In the genomic region with DNA sequence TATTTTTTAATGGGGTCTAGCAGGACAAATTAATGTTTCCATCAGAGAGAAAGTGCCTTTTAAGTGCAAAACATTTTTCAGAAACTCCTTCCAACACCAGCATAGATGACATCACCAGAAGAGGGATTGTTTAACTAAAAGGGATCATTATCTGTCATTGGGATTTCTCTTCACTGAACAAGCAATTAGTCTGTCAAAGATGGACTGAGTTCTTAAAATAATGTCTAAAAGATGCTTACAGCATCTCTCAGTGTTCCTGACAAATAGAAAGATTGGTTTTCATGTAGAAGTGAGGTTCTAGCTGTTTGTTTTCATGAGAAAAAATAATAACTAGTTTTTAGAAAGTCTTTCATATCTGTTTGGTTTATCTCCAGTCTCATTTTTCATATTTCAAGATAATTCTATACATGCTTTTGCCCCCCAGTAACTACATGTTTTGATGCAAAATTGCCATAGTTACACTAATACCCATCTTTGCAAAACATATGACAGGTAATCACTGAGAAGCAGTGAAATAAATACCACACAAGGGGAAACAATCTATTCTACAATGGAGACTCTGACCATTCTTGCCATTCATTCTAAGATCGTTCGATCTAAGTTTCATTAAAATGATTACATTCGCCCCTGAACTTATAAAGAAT, we compare ENCODE assay signal across 26 cellular contexts.
"Had no signal": no experiment of that assay in that cellular context is flagged by ENCODE, and none has a peak within 500 bp of the region (broad histone marks: within the 10 kb centered on the region; RNA-seq: fewer than 3 reads in every experiment).

No MANE protein-coding gene starts in this region.

- H3K4me3 Mint-ChIP-seq: activated B cell treated with CpG ODN at 0.5 μM for 24 hours; activated CD4-positive, alpha-beta T cell treated with anti-CD3 and anti-CD28 coated beads, Interleukin-2, amount 10 ng/mL, durations not matched to agents 24 days and 14 days; activated naive CD4-positive, alpha-beta T cell treated with anti-CD3 and anti-CD28 coated beads for 36 hours; activated naive CD8-positive, alpha-beta T cell; activated T-helper 17 cell treated with anti-CD3 and anti-CD28 coated beads, Interleukin-2, amount 50 U/mL, for 72 hours; brain; central memory CD8-positive, alpha-beta T cell; T-cell had no signal

- H3K36me3 Mint-ChIP-seq: activated naive CD8-positive, alpha-beta T cell; brain; T-cell had no signal

- DNase-seq: activated B cell treated with CpG ODN at 0.5 μM for 24 hours; activated CD4-positive, alpha-beta T cell treated with anti-CD3 and anti-CD28 coated beads for 1 hour; activated CD4-positive, alpha-beta T cell treated with anti-CD3 and anti-CD28 coated beads, Interleukin-2, amount 10 ng/mL, durations not matched to agents 24 days and 14 days; activated CD4-positive, alpha-beta T cell treated with anti-CD3 and anti-CD28 coated beads, Interleukin-2, amount 50 U/mL, for 48 hours; activated CD8-positive, alpha-beta memory T cell treated with anti-CD3 and anti-CD28 coated beads for 24 hours; activated gamma-delta T cell; activated naive CD4-positive, alpha-beta T cell treated with anti-CD3 and anti-CD28 coated beads for 36 hours; activated T-cell treated with anti-CD3 and anti-CD28 coated beads, Interleukin-2, amount 50 U/mL, for 48 hours; amygdala; MM.1S; NCI-H1930; NCI-H345; NCI-H524; NCI-H748 treated with DMSO at 0.1 percent for 48 hours; OCI-M1; RPMI8226; T-cell; T-helper 2 cell; T1000 had no signal

- H3K9me3 Mint-ChIP-seq: activated naive CD4-positive, alpha-beta T cell treated with anti-CD3 and anti-CD28 coated beads for 36 hours had no signal

- H3K27ac Mint-ChIP-seq: activated B cell treated with CpG ODN at 0.5 μM for 24 hours; activated CD4-positive, alpha-beta T cell treated with anti-CD3 and anti-CD28 coated beads, Interleukin-2, amount 10 ng/mL, durations not matched to agents 24 days and 14 days; activated naive CD4-positive, alpha-beta T cell treated with anti-CD3 and anti-CD28 coated beads for 36 hours; activated naive CD8-positive, alpha-beta T cell; activated T-helper 17 cell treated with anti-CD3 and anti-CD28 coated beads, Interleukin-2, amount 50 U/mL, for 72 hours; T-cell had no signal

- H3K27me3 Mint-ChIP-seq: activated B cell treated with CpG ODN at 0.5 μM for 24 hours; activated CD4-positive, alpha-beta T cell treated with anti-CD3 and anti-CD28 coated beads, Interleukin-2, amount 10 ng/mL, durations not matched to agents 24 days and 14 days; activated naive CD8-positive, alpha-beta T cell; activated T-helper 17 cell treated with anti-CD3 and anti-CD28 coated beads, Interleukin-2, amount 50 U/mL, for 72 hours; central memory CD8-positive, alpha-beta T cell; T-cell had no signal

- H3K27ac ChIP-seq: SK-N-MC had no signal

- H3K4me3 ChIP-seq: SK-N-MC had no signal

- ATAC-seq: activated T-helper 17 cell treated with anti-CD3 and anti-CD28 coated beads, Interleukin-2, amount 50 U/mL, for 72 hours; Panc1; Right ventricle myocardium inferior; T-cell had no signal

- H3K4me1 Mint-ChIP-seq: activated B cell treated with CpG ODN at 0.5 μM for 24 hours; activated CD4-positive, alpha-beta T cell treated with anti-CD3 and anti-CD28 coated beads, Interleukin-2, amount 10 ng/mL, durations not matched to agents 24 days and 14 days; activated T-helper 17 cell treated with anti-CD3 and anti-CD28 coated beads, Interleukin-2, amount 50 U/mL, for 72 hours; central memory CD8-positive, alpha-beta T cell; T-cell had no signal
